Comparison of ENCODE assay signal across 17 cellular contexts in genomic region chr16:14490281-14490680, GRCh38.
DNase-seq lines count a peak whose midpoint lies in the region; ATAC-seq and TF ChIP-seq lines count a peak whose summit lies in the region.
"Had no signal": no experiment of that assay in that cellular context is flagged by ENCODE, and none has a peak within 500 bp of the region (broad histone marks: within the 10 kb centered on the region; RNA-seq: fewer than 3 reads in every experiment).

No MANE protein-coding gene starts in this region.

- H3K4me3 ChIP-seq in IMR-90 (ENCODE audit: insufficient read depth, low read depth, low read length) = no peak overlapping the region
- H3K4me3 ChIP-seq in hepatocyte = no peak overlapping the region
- H3K4me3 ChIP-seq in trophoblast cell (ENCODE audit: low read depth, low read length) = no peak overlapping the region
- H3K4me3 ChIP-seq: HAP-1, MG63 had no signal

- TF ChIP-seq CTCF in IMR-90 (conservative IDR thresholded peaks at IDR 0.05; ENCODE audit: low read depth, low read length) (no peak), WTC11 (IDR thresholded peaks at IDR 0.05) (no peak), hepatocyte (IDR thresholded peaks at IDR 0.05; ENCODE audit: poor library complexity) (no peak)

- no peak overlapping the region for H3K14ac ChIP-seq in IMR-90 (replicated peaks; ENCODE audit: low read depth, low read length)
- peak overlapping the region; percentile 2 for H3K14ac ChIP-seq in trophoblast cell (ENCODE audit: low read length)

- peaks cover 11% of the 10 kb centered on the region for H3K4me1 ChIP-seq in IMR-90 (ENCODE audit: control insufficient read depth, insufficient read depth, low read length)
- peaks cover 36% of the 10 kb centered on the region for H3K4me1 ChIP-seq in hepatocyte (ENCODE audit: insufficient read depth)
- H3K4me1 ChIP-seq in trophoblast cell (ENCODE audit: control insufficient read depth in 1 of 2, insufficient read depth in 2 of 2, low read length in 2 of 2) = peaks cover 7% of the 10 kb centered on the region in 2 experiments

- H3K23ac ChIP-seq in IMR-90 (ENCODE audit: low read depth, low read length) (no peak overlapping the region), trophoblast cell (ENCODE audit: low read length) (peak overlapping the region; percentile 18)

- peak overlapping the region; percentile 14; the same call in 1 of the 2 replicates for H2BK120ac ChIP-seq in IMR-90 (ENCODE audit: low read depth, low read length)
- H2BK120ac ChIP-seq in trophoblast cell (ENCODE audit: insufficient read depth, low read length, poor library complexity) = no peak overlapping the region

- DNase-seq in IMR-90 = no peak
- DNase-seq in WTC11 (ENCODE audit: low spot score) = no peak
- DNase-seq in hepatocyte (ENCODE audit: low spot score) = no peak
- DNase-seq in trophoblast cell = no peak
- DNase-seq in AG08396 (ENCODE audit: low spot score) = no peak
- DNase-seq in stimulated activated naive CD8-positive, alpha-beta T cell treated with anti-CD3 and anti-CD28 coated beads, Interleukin-15, Interleukin-2, amounts not matched to agents 100 U/mL and 50 U/mL, for 24 hours = no peak
- no peak for DNase-seq in SIG-M5 treated with dmso at 0.1 percent for 504 hours (lab: John Stamatoyannopoulos, UW; ENCODE audit: unreplicated experiment)
- DNase-seq: COR-L47, Kasumi-1, MG63, NCI-H1048, NCI-H1436, NCI-H2029, NCI-H446, SHP77 had no signal

- H2BK12ac ChIP-seq in trophoblast cell (ENCODE audit: low read length) = no peak overlapping the region

- H3K9me3 ChIP-seq in IMR-90 (ENCODE audit: control insufficient read depth, insufficient read depth, low read length) (no peaks in the 10 kb centered on the region), hepatocyte (ENCODE audit: low read depth) (no peaks in the 10 kb centered on the region), trophoblast cell (ENCODE audit: insufficient read depth, low read depth, low read length) (no peaks in the 10 kb centered on the region)
- H3K9me3 ChIP-seq: HAP-1, MG63 had no signal

- no peak for TF ChIP-seq POLR2A in IMR-90 (IDR thresholded peaks at IDR 0.05; ENCODE audit: low read depth, low read length)

- H4K12ac ChIP-seq in trophoblast cell (ENCODE audit: low read depth, low read length) = no peak overlapping the region

- H4K5ac ChIP-seq in IMR-90 (ENCODE audit: low read depth, low read length) = no peak overlapping the region

- no peak overlapping the region for H2BK5ac ChIP-seq in IMR-90 (ENCODE audit: low read depth, low read length, poor library complexity, severe bottlenecking)
- H2BK5ac ChIP-seq in trophoblast cell (ENCODE audit: low read depth, low read length, poor library complexity) = no peak overlapping the region

- no peak overlapping the region for H2AK5ac ChIP-seq in IMR-90 (ENCODE audit: low read depth, low read length)
- H2AK5ac ChIP-seq in trophoblast cell (ENCODE audit: low read length) = no peak overlapping the region

- 0 out of 2 replicates have a peak overlapping the region, but pooled peaks have one; percentile 17 for H3K27ac Mint-ChIP-seq in WTC11
- H3K27ac Mint-ChIP-seq: IgD-negative memory B cell had no signal

- POLR2A ChIA-PET in IMR-90 (lab: Charles Lee; ENCODE audit: unreplicated experiment) = no interaction called here
- POLR2A ChIA-PET in WTC11 (lab: Charles Lee) = no interaction called here

- H2AK9ac ChIP-seq in IMR-90 (replicated peaks; ENCODE audit: low read depth, low read length, poor library complexity) = no peak overlapping the region

- H4K8ac ChIP-seq in IMR-90 (ENCODE audit: low read depth in 2 of 2, low read length in 2 of 2) = no peak overlapping the region
- H4K8ac ChIP-seq in trophoblast cell (ENCODE audit: low read depth, low read length) = no peak overlapping the region

- no peaks in the 10 kb centered on the region; the same call in 1 of the 2 replicates for H4K20me1 ChIP-seq in IMR-90 (ENCODE audit: insufficient read depth, low read length)
- no peaks in the 10 kb centered on the region for H4K20me1 ChIP-seq in hepatocyte (ENCODE audit: insufficient read depth, poor library complexity, severe bottlenecking)

- no TSS peak for BruUV-seq in IMR-90 (replicated peaks; lab: Mats Ljungman, UMichigan)

- no peak overlapping the region for H3K4me3 Mint-ChIP-seq in WTC11
- H3K4me3 Mint-ChIP-seq: IgD-negative memory B cell had no signal

- H2AFZ ChIP-seq in IMR-90 (replicated peaks; ENCODE audit: low read length, poor library complexity) (no peak overlapping the region), hepatocyte (no peak overlapping the region), trophoblast cell (ENCODE audit: insufficient read depth, low read length, poor library complexity) (no peak overlapping the region)

- H3K79me2 ChIP-seq in hepatocyte = peaks cover 12% of the 10 kb centered on the region
- no peaks in the 10 kb centered on the region for H3K79me2 ChIP-seq in trophoblast cell (ENCODE audit: control insufficient read depth, insufficient read depth, low read length, poor library complexity)

- intact Hi-C loops in IMR-90 (cut with micrococcal nuclease) = no loop called here

- H3K56ac ChIP-seq in IMR-90 (ENCODE audit: extremely low read depth, insufficient read depth, low read length) = no peak overlapping the region

- H3K36me3 ChIP-seq in IMR-90 (ENCODE audit: control insufficient read depth, insufficient read depth, low read length) (peaks cover 2% of the 10 kb centered on the region; the same call in 1 of the 2 replicates), hepatocyte (replicated peaks; ENCODE audit: insufficient read depth, low read depth) (no peaks in the 10 kb centered on the region), trophoblast cell (ENCODE audit: control insufficient read depth in 1 of 2, insufficient read depth in 2 of 2, low read length in 2 of 2) (no peaks in the 10 kb centered on the region)
- H3K36me3 ChIP-seq: HAP-1, MG63 had no signal

- in situ Hi-C loops in IMR-90 (cut with MboI; ENCODE audit: low sequenced_read_pairs) = no loop called here

- H3K4ac ChIP-seq in IMR-90 (ENCODE audit: low read depth, low read length) (no peak overlapping the region; the same call in 1 of the 2 replicates), trophoblast cell (ENCODE audit: low read depth, low read length) (no peak overlapping the region)

- CTCF ChIA-PET in IMR-90 (lab: Yijun Ruan, JAX) (no interaction called here), WTC11 (lab: Charles Lee) (no interaction called here)

- no peak overlapping the region for H3K18ac ChIP-seq in IMR-90 (ENCODE audit: low read depth, low read length)
- no peak overlapping the region for H3K18ac ChIP-seq in trophoblast cell (ENCODE audit: low read length)

- H3K27ac ChIP-seq in IMR-90 (ENCODE audit: insufficient read depth, low read length) (no peak overlapping the region), hepatocyte (peak overlapping the region; percentile 4), trophoblast cell (ENCODE audit: low read depth, low read length) (no peak overlapping the region)

- H3K27me3 Mint-ChIP-seq in WTC11 (ENCODE audit: low read depth) = no peaks in the 10 kb centered on the region
- H3K27me3 Mint-ChIP-seq: IgD-negative memory B cell had no signal

- H2BK20ac ChIP-seq in IMR-90 (ENCODE audit: low read depth, low read length) = no peak overlapping the region

- no peak for ATAC-seq in IMR-90 (ENCODE audit: low read depth)
- ATAC-seq in WTC11 = no peak
- ATAC-seq in stimulated activated naive CD8-positive, alpha-beta T cell treated with anti-CD3 and anti-CD28 coated beads, Interleukin-15, Interleukin-2, amounts not matched to agents 100 U/mL and 50 U/mL, for 24 hours = no peak

- H3K9me2 ChIP-seq in hepatocyte (replicated peaks; ENCODE audit: insufficient read depth) = no peaks in the 10 kb centered on the region

- TF ChIP-seq RAD21 in IMR-90 (IDR thresholded peaks at IDR 0.05; ENCODE audit: low read length) = no peak

- H3K36me3 Mint-ChIP-seq in WTC11 = no peaks in the 10 kb centered on the region

- H3K4me2 ChIP-seq in IMR-90 (ENCODE audit: low read depth, low read length) (no peak overlapping the region), hepatocyte (no peak overlapping the region), trophoblast cell (ENCODE audit: low read length) (no peak overlapping the region)

- peaks cover 43% of the 10 kb centered on the region for H3K4me1 Mint-ChIP-seq in WTC11

- H3K9me1 ChIP-seq in IMR-90 (ENCODE audit: insufficient read depth, low read length) = peaks cover 19% of the 10 kb centered on the region

- H2BK15ac ChIP-seq in IMR-90 (ENCODE audit: low read depth, low read length) = no peak overlapping the region

- dilution Hi-C loops in IMR-90 (cut with HindIII; ENCODE audit: low sequenced_read_pairs, unreplicated experiment) = no loop called here

- H3K27me3 ChIP-seq in IMR-90 (ENCODE audit: control insufficient read depth, insufficient read depth, low read length) (no peaks in the 10 kb centered on the region), hepatocyte (no peaks in the 10 kb centered on the region), trophoblast cell (ENCODE audit: insufficient read depth, low read length) (no peaks in the 10 kb centered on the region)
- H3K27me3 ChIP-seq: MG63 had no signal

- WGBS in IMR-90 (ENCODE audit: extremely low coverage in 2 of 2, insufficient read length in 1 of 2), 2 experiments = 80% methylated on average over 1 of the region's 5 CpGs; no CpG with 5 or more reads in 1 of the 2 experiments
- 69% methylated on average over 5 of the region's 5 CpGs for WGBS in hepatocyte (ENCODE audit: low lambda C conversion rate, missing lambda C conversion rate)
- WGBS in trophoblast cell (ENCODE audit: extremely low coverage, insufficient coverage, insufficient read length) = no CpG with 5 or more reads among the region's 5 CpGs

- H3K79me1 ChIP-seq in IMR-90 (ENCODE audit: low read depth in 1 of 2, low read length in 2 of 2) = peaks cover 0 to 22% of the 10 kb centered on the region in 2 experiments; a peak in 2 of 4 replicates
- peaks cover 4% of the 10 kb centered on the region for H3K79me1 ChIP-seq in trophoblast cell (ENCODE audit: low read length)

- H3K9ac ChIP-seq in IMR-90 (ENCODE audit: low read depth, low read length) (no peak overlapping the region), trophoblast cell (ENCODE audit: low read length) (no peak overlapping the region)

- H4K91ac ChIP-seq in IMR-90 (ENCODE audit: insufficient read depth, low read depth, low read length) (no peak overlapping the region), trophoblast cell (ENCODE audit: low read depth, low read length) (no peak overlapping the region)

- no peaks in the 10 kb centered on the region for H3K9me3 Mint-ChIP-seq in WTC11
- H3K9me3 Mint-ChIP-seq: IgD-negative memory B cell had no signal

TF ChIP-seq in IMR-90, 13 proteins besides CTCF, POLR2A, EP300 and RAD21 (continues in another document):
- TF ChIP-seq SMC3 (IDR thresholded peaks at IDR 0.05; ENCODE audit: low read depth, low read length) = no peak
- no peak for TF ChIP-seq MAZ (IDR thresholded peaks at IDR 0.05; ENCODE audit: borderline replicate concordance, low read depth, low read length)

TF ChIP-seq in WTC11, 78 proteins besides CTCF, POLR2A, EP300 and RAD21 (continues in another document):
- TF ChIP-seq ZNF671 (CRISPR knock-in tag; IDR thresholded peaks at IDR 0.05) (no peak), SMAD3 (CRISPR knock-in tag; IDR thresholded peaks at IDR 0.05; ENCODE audit: borderline replicate concordance) (no peak)
